Comparison of ENCODE assay signal across 30 cellular contexts in the genomic region with DNA sequence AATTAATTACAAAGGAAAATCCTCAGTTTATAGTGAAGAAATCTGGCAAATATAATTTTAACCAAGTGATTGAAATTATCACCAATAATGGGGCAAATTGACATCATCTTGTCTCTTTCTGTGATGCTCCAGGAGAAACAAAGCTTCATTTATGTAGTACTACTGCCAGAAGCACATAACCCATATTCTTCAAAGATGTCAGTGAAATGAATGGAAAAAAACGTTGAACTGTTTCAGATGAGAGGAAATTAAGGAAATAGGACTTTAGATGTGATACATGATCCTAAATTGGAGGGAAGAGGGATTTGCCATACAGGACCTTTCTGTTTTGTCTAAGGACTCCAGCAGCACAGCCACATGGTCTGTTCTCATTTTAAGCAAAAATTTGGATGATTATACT.
"Had no signal": no experiment of that assay in that cellular context is flagged by ENCODE, and none has a peak within 500 bp of the region (broad histone marks: within the 10 kb centered on the region; RNA-seq: fewer than 3 reads in every experiment).

No MANE protein-coding gene starts in this region.

- H3K9me3 Mint-ChIP-seq: activated naive CD8-positive, alpha-beta T cell treated with anti-CD3 and anti-CD28 coated beads, Interleukin-2, amount 10 ng/mL, durations not matched to agents 7 days and 5 days; activated T-helper 17 cell treated with anti-CD3 and anti-CD28 coated beads, Interleukin-2, amount 50 U/mL, for 72 hours; dendritic cell treated with granulocyte-macrophage colony-stimulating factor and Interleukin-4, amounts not matched to agents 40 ng/mL and 50 ng/mL, for 4 days; immature natural killer cell; memory B cell; naive thymus-derived CD4-positive, alpha-beta T cell had no signal

- H3K27ac Mint-ChIP-seq: activated naive CD8-positive, alpha-beta T cell treated with anti-CD3 and anti-CD28 coated beads, Interleukin-2, amount 10 ng/mL, durations not matched to agents 7 days and 5 days; dendritic cell treated with granulocyte-macrophage colony-stimulating factor and Interleukin-4, amounts not matched to agents 40 ng/mL and 50 ng/mL, for 4 days; endodermal cell had no signal

- DNase-seq: activated CD4-positive, alpha-beta T cell treated with anti-CD3 and anti-CD28 coated beads for 36 hours; activated CD4-positive, alpha-beta T cell treated with anti-CD3 and anti-CD28 coated beads, Interleukin-2, amount 50 U/mL, for 4 hours; activated CD4-positive, CD25-positive, alpha-beta regulatory T cell; activated CD8-positive, alpha-beta memory T cell treated with anti-CD3 and anti-CD28 coated beads, Interleukin-2, amount 50 U/mL, for 4 hours; activated naive CD4-positive, alpha-beta T cell; activated naive CD8-positive, alpha-beta T cell treated with anti-CD3 and anti-CD28 coated beads, Interleukin-2, amount 10 ng/mL, durations not matched to agents 7 days and 5 days; activated T-cell treated with anti-CD3 and anti-CD28 coated beads, Interleukin-2, amount 50 U/mL, for 1 hour; amniotic stem cell; brain microvascular endothelial cell; endodermal cell; foreskin fibroblast; heart left ventricle; hypothalamus; immature natural killer cell; kidney; left colon; midbrain; naive thymus-derived CD4-positive, alpha-beta T cell; posterior cingulate gyrus; right cardiac atrium; stimulated activated CD4-positive, alpha-beta T cell treated with anti-CD3 and anti-CD28 coated beads, Interleukin-15, amount 100 ng/mL, for 24 hours; stimulated activated CD4-positive, alpha-beta T cell treated with anti-CD3 and anti-CD28 coated beads, Interleukin-2, amount 100 ng/mL, for 24 hours; stimulated activated naive CD4-positive, alpha-beta T cell; tibial artery; upper lobe of right lung had no signal

- H3K27ac ChIP-seq: brain microvascular endothelial cell, heart left ventricle, suprapubic skin, tibial artery, upper lobe of right lung had no signal

- ATAC-seq: activated CD4-positive, alpha-beta T cell treated with anti-CD3 and anti-CD28 coated beads for 36 hours; activated T-helper 17 cell treated with anti-CD3 and anti-CD28 coated beads, Interleukin-2, amount 50 U/mL, for 72 hours; esophagus mucosa; heart left ventricle; left colon; naive thymus-derived CD4-positive, alpha-beta T cell; right cardiac atrium; upper lobe of right lung had no signal

- H3K9me3 ChIP-seq: heart left ventricle, suprapubic skin, tibial artery, upper lobe of right lung had no signal

- H3K27me3 ChIP-seq: brain microvascular endothelial cell, heart left ventricle, suprapubic skin, tibial artery, upper lobe of right lung had no signal

- H3K4me3 Mint-ChIP-seq: activated CD4-positive, alpha-beta T cell treated with anti-CD3 and anti-CD28 coated beads for 36 hours; activated naive CD8-positive, alpha-beta T cell treated with anti-CD3 and anti-CD28 coated beads, Interleukin-2, amount 10 ng/mL, durations not matched to agents 7 days and 5 days; activated T-helper 17 cell treated with anti-CD3 and anti-CD28 coated beads, Interleukin-2, amount 50 U/mL, for 72 hours; dendritic cell treated with granulocyte-macrophage colony-stimulating factor and Interleukin-4, amounts not matched to agents 40 ng/mL and 50 ng/mL, for 4 days; endodermal cell; immature natural killer cell; memory B cell; naive thymus-derived CD4-positive, alpha-beta T cell had no signal

- H3K4me1 ChIP-seq: suprapubic skin, upper lobe of right lung had no signal

- H3K4me3 ChIP-seq: heart left ventricle, suprapubic skin, tibial artery, upper lobe of right lung had no signal

- H3K4me1 Mint-ChIP-seq: endodermal cell had no signal

- H3K27me3 Mint-ChIP-seq: activated CD4-positive, alpha-beta T cell treated with anti-CD3 and anti-CD28 coated beads for 36 hours; activated naive CD8-positive, alpha-beta T cell treated with anti-CD3 and anti-CD28 coated beads, Interleukin-2, amount 10 ng/mL, durations not matched to agents 7 days and 5 days; activated T-helper 17 cell treated with anti-CD3 and anti-CD28 coated beads, Interleukin-2, amount 50 U/mL, for 72 hours; dendritic cell treated with granulocyte-macrophage colony-stimulating factor and Interleukin-4, amounts not matched to agents 40 ng/mL and 50 ng/mL, for 4 days; memory B cell; naive thymus-derived CD4-positive, alpha-beta T cell had no signal
